ENCODE assay signal across 10 cellular contexts in the genomic region with DNA sequence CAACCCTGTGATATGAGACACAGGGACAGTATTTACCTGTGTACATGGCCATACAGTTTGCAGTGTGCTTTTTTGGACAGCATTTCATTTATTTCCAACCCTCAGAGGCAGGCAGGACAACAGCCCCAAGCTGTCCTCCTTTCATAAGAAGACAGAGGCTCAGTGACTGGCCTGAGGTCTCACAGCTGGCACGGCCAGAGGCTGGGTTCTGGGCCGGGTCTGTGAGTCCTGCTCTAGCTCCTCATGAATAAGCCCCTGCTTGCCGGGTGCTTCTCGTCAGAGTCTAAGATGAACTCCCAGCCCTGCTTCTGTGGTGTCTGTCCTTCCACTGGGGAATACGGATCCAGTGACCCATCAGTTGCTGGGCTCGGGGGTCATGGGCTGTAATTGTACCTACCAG. TPM values are rescaled to one million over a fixed set of nuclear protein-coding genes. Genes with fewer than 3 reads are reported as not detected.
"Had no signal": no experiment of that assay in that cellular context is flagged by ENCODE, and none has a peak within 500 bp of the region (broad histone marks: within the 10 kb centered on the region; RNA-seq: fewer than 3 reads in every experiment).

No MANE protein-coding gene starts in this region.

RNA-seq across cellular contexts. Expression of a gene that starts 2.5 kb away (rescaled TPM):
- total RNA-seq: OCI-LY7, PC-3, PC-9, Right ventricle myocardium inferior, Right ventricle myocardium superior, RPMI7951, SJCRH30, SJSA1, SK-MEL-5 had no signal
- polyA plus RNA-seq: SK-N-SH had no signal

RNA-seq across cellular contexts. Expression of a gene that starts 21.5 kb away (rescaled TPM):
- total RNA-seq: OCI-LY7, SJCRH30, SK-MEL-5 had no signal
